ENCODE assay signal across 13 cellular contexts in genomic region chrX:135982860-135983259, GRCh38. TPM values are rescaled to one million over a fixed set of nuclear protein-coding genes. Genes with fewer than 3 reads are reported as not detected.
DNase-seq lines count a peak whose midpoint lies in the region; ATAC-seq, FAIRE-seq and TF ChIP-seq lines count a peak whose summit lies in the region.
"Had no signal": no experiment of that assay in that cellular context is flagged by ENCODE, and none has a peak within 500 bp of the region (broad histone marks: within the 10 kb centered on the region; RNA-seq: fewer than 3 reads in every experiment).

No MANE protein-coding gene starts in this region.

- FAIRE-seq in astrocyte (lab: Jason Lieb, UNC): peak; percentile 81
- FAIRE-seq: pancreas had no signal

- TF ChIP-seq CTCF in Caco-2 (IDR thresholded peaks at IDR 0.05; ENCODE audit: insufficient read depth in 1 of 2, low read depth in 1 of 2, low read length in 1 of 2, severe bottlenecking in 1 of 2, unreplicated experiment in 1 of 2): no peak
- no peak for TF ChIP-seq CTCF in astrocyte (IDR thresholded peaks at IDR 0.05; ENCODE audit: insufficient read depth, low read depth, low read length)
- TF ChIP-seq CTCF in natural killer cell (IDR thresholded peaks at IDR 0.05): no peak
- no peak for TF ChIP-seq CTCF in PC-3 (conservative IDR thresholded peaks at IDR 0.05; ENCODE audit: low read depth, low read length)

- H3K9ac ChIP-seq in astrocyte (ENCODE audit: low read length) (no peak overlapping the region), PC-3 (ENCODE audit: low read length) (no peak overlapping the region)

- no peak for ATAC-seq in natural killer cell
- ATAC-seq in GM18858 (IDR thresholded peaks at IDR 0.05; ENCODE audit: unreplicated experiment): no peak
- ATAC-seq in PC-3: no peak
- ATAC-seq: pancreas had no signal

- CTCF ChIA-PET in Caco-2 (lab: Charles Lee) (no interaction called here), PC-3 (lab: Charles Lee) (no interaction called here)

- H3K9me2 ChIP-seq in PC-3 (replicated peaks; ENCODE audit: low read length): no peaks in the 10 kb centered on the region

- no peaks in the 10 kb centered on the region for H3K9me3 Mint-ChIP-seq in Caco-2 (ENCODE audit: unreplicated experiment)
- no peaks in the 10 kb centered on the region for H3K9me3 Mint-ChIP-seq in IgD-negative memory B cell
- no peaks in the 10 kb centered on the region for H3K9me3 Mint-ChIP-seq in astrocyte (ENCODE audit: unreplicated experiment)
- H3K9me3 Mint-ChIP-seq in natural killer cell: no peaks in the 10 kb centered on the region

- H3K4me3 ChIP-seq in Caco-2 (ENCODE audit: low read depth, low read length) (no peak overlapping the region), astrocyte (ENCODE audit: insufficient read depth, low read depth, low read length) (no peak overlapping the region), PC-3 (ENCODE audit: low read length) (no peak overlapping the region)
- H3K4me3 ChIP-seq: pancreas, smooth muscle cell had no signal

- peak overlapping the region; percentile 80 for H3K27ac Mint-ChIP-seq in Caco-2 (ENCODE audit: unreplicated experiment)
- H3K27ac Mint-ChIP-seq in IgD-negative memory B cell: peak overlapping the region in 1 of 3 donors; percentile 21
- no peak overlapping the region for H3K27ac Mint-ChIP-seq in astrocyte (ENCODE audit: unreplicated experiment)
- H3K27ac Mint-ChIP-seq in natural killer cell: peak overlapping the region in 1 of 2 donors; percentile 91

- H3K27me3 ChIP-seq in Caco-2 (replicated peaks; ENCODE audit: control insufficient read depth, insufficient read depth, low read length): no peaks in the 10 kb centered on the region
- no peaks in the 10 kb centered on the region for H3K27me3 ChIP-seq in astrocyte (ENCODE audit: insufficient read depth, low read length)
- no peaks in the 10 kb centered on the region for H3K27me3 ChIP-seq in PC-3 (ENCODE audit: low read length)

- no peaks in the 10 kb centered on the region for H3K36me3 Mint-ChIP-seq in Caco-2 (ENCODE audit: insufficient read depth, unreplicated experiment)
- peaks cover 2% of the 10 kb centered on the region for H3K36me3 Mint-ChIP-seq in IgD-negative memory B cell
- H3K36me3 Mint-ChIP-seq in astrocyte (ENCODE audit: low read depth, unreplicated experiment): no peaks in the 10 kb centered on the region
- H3K36me3 Mint-ChIP-seq in natural killer cell: no peaks in the 10 kb centered on the region

- intact Hi-C loops in Caco-2 (cut with micrococcal nuclease; ENCODE audit: unreplicated experiment) (no loop called here), natural killer cell (cut with micrococcal nuclease) (no loop called here), PC-3 (cut with micrococcal nuclease) (no loop called here)

- POLR2A ChIA-PET in Caco-2 (lab: Charles Lee) (no interaction called here), PC-3 (lab: Charles Lee; ENCODE audit: unreplicated experiment) (no interaction called here)

- H3K27me3 Mint-ChIP-seq in Caco-2 (ENCODE audit: insufficient read depth, unreplicated experiment): no peaks in the 10 kb centered on the region
- peaks cover 2% of the 10 kb centered on the region for H3K27me3 Mint-ChIP-seq in IgD-negative memory B cell
- H3K27me3 Mint-ChIP-seq in astrocyte (ENCODE audit: low read depth, unreplicated experiment): no peaks in the 10 kb centered on the region
- H3K27me3 Mint-ChIP-seq in natural killer cell (ENCODE audit: low read depth in 2 of 2): peaks cover 0 to 23% of the 10 kb centered on the region in 2 donors

- H3K4me2 ChIP-seq in astrocyte (ENCODE audit: low read length): no peak overlapping the region
- H3K4me2 ChIP-seq in PC-3 (ENCODE audit: low read length): no peak overlapping the region
- H3K4me2 ChIP-seq: smooth muscle cell had no signal

- no peak for DNase-seq in Caco-2
- no peak for DNase-seq in astrocyte (ENCODE audit: low read depth)
- DNase-seq in natural killer cell: no peak
- no peak for DNase-seq in NCI-H526 (lab: John Stamatoyannopoulos, UW)
- no peak for DNase-seq in PC-3
- DNase-seq: hippocampal formation, KG1, NCI-H2029 treated with DMSO at 0.1 percent for 48 hours, pancreas, Right ventricle myocardium superior had no signal

- H3K27ac ChIP-seq in astrocyte (ENCODE audit: low read depth, low read length) (no peak overlapping the region), PC-3 (ENCODE audit: low read length) (no peak overlapping the region)
- H3K27ac ChIP-seq: pancreas had no signal

- H3F3A ChIP-seq in PC-3 (ENCODE audit: low read length, unreplicated experiment): peaks cover 3% of the 10 kb centered on the region

- H3K9me3 ChIP-seq in Caco-2 (no peaks in the 10 kb centered on the region), astrocyte (ENCODE audit: insufficient read depth, low read depth, low read length) (no peaks in the 10 kb centered on the region), PC-3 (ENCODE audit: low read length) (no peaks in the 10 kb centered on the region)
- H3K9me3 ChIP-seq: pancreas had no signal

- no TSS peak for BruUV-seq in Caco-2 (replicated peaks; lab: Mats Ljungman, UMichigan)
- no TSS peak for BruUV-seq in PC-3 (replicated peaks; lab: Mats Ljungman, UMichigan)

- peaks cover 12% of the 10 kb centered on the region for H3K79me2 ChIP-seq in astrocyte (ENCODE audit: insufficient read depth, low read length)
- H3K79me2 ChIP-seq in PC-3 (ENCODE audit: low read length): peaks cover 24% of the 10 kb centered on the region

- peak overlapping the region; percentile 76 for H3K4me3 Mint-ChIP-seq in Caco-2 (ENCODE audit: unreplicated experiment)
- peak overlapping the region in 3 of 4 donors; percentile 22 to 92 (median 48) for H3K4me3 Mint-ChIP-seq in IgD-negative memory B cell
- H3K4me3 Mint-ChIP-seq in astrocyte (ENCODE audit: unreplicated experiment): no peak overlapping the region
- H3K4me3 Mint-ChIP-seq in natural killer cell: peak overlapping the region; percentile 92

- H3K36me3 ChIP-seq in Caco-2 (ENCODE audit: control insufficient read depth, insufficient read depth, low read length) (no peaks in the 10 kb centered on the region), astrocyte (ENCODE audit: insufficient read depth, low read length) (no peaks in the 10 kb centered on the region), PC-3 (ENCODE audit: low read depth, low read length) (no peaks in the 10 kb centered on the region)
- H3K36me3 ChIP-seq: pancreas had no signal

- H2AFZ ChIP-seq in astrocyte (ENCODE audit: low read depth, low read length) (no peak overlapping the region), PC-3 (ENCODE audit: low read length) (no peak overlapping the region)

- no peaks in the 10 kb centered on the region for H3K4me1 ChIP-seq in Caco-2
- H3K4me1 ChIP-seq in astrocyte (ENCODE audit: insufficient read depth, low read length): no peaks in the 10 kb centered on the region
- H3K4me1 ChIP-seq in PC-3 (ENCODE audit: insufficient read depth, low read length): peaks cover 14% of the 10 kb centered on the region

- H3K4me1 Mint-ChIP-seq in Caco-2 (ENCODE audit: low read depth, unreplicated experiment) (peaks cover 22% of the 10 kb centered on the region), IgD-negative memory B cell (peaks cover 17 to 28% (median 23%) of the 10 kb centered on the region in 3 donors), astrocyte (ENCODE audit: low read depth, unreplicated experiment) (peaks cover 15% of the 10 kb centered on the region), natural killer cell (peaks cover 22 to 38% of the 10 kb centered on the region in 2 donors)

- H4K20me1 ChIP-seq in astrocyte (ENCODE audit: insufficient read depth, low read length): no peaks in the 10 kb centered on the region
- H4K20me1 ChIP-seq in PC-3 (ENCODE audit: low read length): no peaks in the 10 kb centered on the region

RNA-seq across cellular contexts. Expression of gene SLC9A6, which starts 2.4 kb away (rescaled TPM):
- 9.9 and 11.8 TPM in 2 replicates for total RNA-seq in Caco-2 (2022)
- 9.4 TPM for polyA plus RNA-seq in IgD-negative memory B cell
- total RNA-seq in astrocyte: 12.8 and 14.8 TPM in 2 replicates
- 10 to 100 TPM; 17.1 to 24.0 (median 19.3) TPM for total RNA-seq in natural killer cell
- 13.4 and 14.4 TPM in 2 replicates for total RNA-seq in PC-3 (2014; rRNA removed)

RNA-seq across cellular contexts. Expression of gene MMGT1, which starts 9.1 kb away (rescaled TPM):
- total RNA-seq in Caco-2 (2022) (17.3 and 18.3 TPM in 2 replicates), astrocyte (22.0 and 22.9 TPM in 2 replicates), natural killer cell (10 to 100 TPM; 18.2 to 22.2 (median 21.4) TPM), PC-3 (2014; rRNA removed) (20.7 and 23.1 TPM in 2 replicates)
- polyA plus RNA-seq in IgD-negative memory B cell: 6.1 TPM
